ENCODE assay signal across 2 cellular contexts in genomic region chr1:3369437-3370076, GRCh38.
TF ChIP-seq lines count a peak whose summit lies in the region.

No MANE protein-coding gene starts in this region.

TF ChIP-seq in IMR-90, 13 proteins besides CTCF, POLR2A, EP300 and RAD21:
- TF ChIP-seq FOS (IDR thresholded peaks at IDR 0.05; ENCODE audit: low read depth, low read length) (0 out of 2 replicates have a peak, but pooled peaks have one; percentile 32), MAFK (IDR thresholded peaks at IDR 0.05; ENCODE audit: low read depth, low read length) (no peak)

TF ChIP-seq in H1, 55 proteins besides CTCF, POLR2A, EP300 and RAD21:
- no peak for TF ChIP-seq CTBP2 (IDR thresholded peaks at IDR 0.05; ENCODE audit: borderline replicate concordance, insufficient read depth, insufficient read length, low read length)
- no peak for TF ChIP-seq RFX5 (IDR thresholded peaks at IDR 0.05; ENCODE audit: borderline replicate concordance, low read depth, low read length)
- TF ChIP-seq JUN (IDR thresholded peaks at IDR 0.05; ENCODE audit: low read depth, low read length) = no peak
- TF ChIP-seq SIRT6 (IDR thresholded peaks at IDR 0.05; ENCODE audit: low read length) = no peak
- no peak for TF ChIP-seq CBX5 (IDR thresholded peaks at IDR 0.05; ENCODE audit: low read depth, low read length)
- no peak for TF ChIP-seq JUND (IDR thresholded peaks at IDR 0.05; ENCODE audit: low read length)
TF ChIP-seq in H1: peak in this region for 0.
